In the genomic region with DNA sequence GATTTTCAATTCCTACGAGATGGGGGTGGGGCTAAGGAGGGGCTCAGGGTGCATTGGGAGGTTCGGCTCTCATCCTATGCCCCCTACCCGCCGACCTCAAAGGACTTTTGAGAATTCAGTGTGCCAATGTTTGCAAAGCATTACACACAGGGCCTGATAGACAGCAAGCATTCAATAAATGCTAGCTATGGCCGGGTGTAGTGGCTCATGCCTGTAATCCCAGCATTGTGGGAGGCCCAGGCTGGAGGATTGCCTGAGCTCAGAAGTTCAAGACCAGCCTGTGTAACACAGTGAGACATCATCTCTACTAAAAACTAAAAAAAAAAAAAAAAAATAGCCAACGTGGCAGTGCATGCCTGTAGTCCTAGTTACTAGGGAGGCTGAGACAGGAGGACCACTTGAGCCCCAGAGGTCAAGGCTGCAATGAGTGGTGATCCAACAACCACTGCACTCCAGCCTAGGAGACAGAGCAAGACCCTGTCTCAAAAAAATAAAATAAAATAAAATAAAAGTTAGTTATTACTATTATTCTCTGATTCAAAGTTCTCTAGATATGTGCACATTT, we compare ENCODE assay signal across 17 cellular contexts. TPM values are rescaled to one million over a fixed set of nuclear protein-coding genes. Genes with fewer than 3 reads are reported as not detected.
DNase-seq lines count a peak whose midpoint lies in the region; ATAC-seq and TF ChIP-seq lines count a peak whose summit lies in the region.
"Had no signal": no experiment of that assay in that cellular context is flagged by ENCODE, and none has a peak within 500 bp of the region (broad histone marks: within the 10 kb centered on the region; RNA-seq: fewer than 3 reads in every experiment).

No MANE protein-coding gene starts in this region.

- H2AK9ac ChIP-seq in IMR-90 (replicated peaks; ENCODE audit: low read depth, low read length, poor library complexity) = peak overlapping the region; percentile 50

- H2BK20ac ChIP-seq in IMR-90 (ENCODE audit: low read depth, low read length) = peak overlapping the region; percentile 75

- H3K9me3 ChIP-seq in IMR-90 (ENCODE audit: control insufficient read depth, insufficient read depth, low read length) (no peaks in the 10 kb centered on the region), colonic mucosa (no peaks in the 10 kb centered on the region), right lobe of liver (no peaks in the 10 kb centered on the region), transverse colon (no peaks in the 10 kb centered on the region)

- H3K14ac ChIP-seq in IMR-90 (replicated peaks; ENCODE audit: low read depth, low read length) = peak overlapping the region; percentile 90

- H2AK5ac ChIP-seq in IMR-90 (ENCODE audit: low read depth, low read length) = peak overlapping the region; percentile 94

- H3K27me3 ChIP-seq in IMR-90 (ENCODE audit: control insufficient read depth, insufficient read depth, low read length) (no peaks in the 10 kb centered on the region), colonic mucosa (no peaks in the 10 kb centered on the region), right lobe of liver (no peaks in the 10 kb centered on the region), transverse colon (peaks cover 8% of the 10 kb centered on the region)

- peaks cover 2 to 4% (median 2%) of the 10 kb centered on the region in 3 donors for H3K4me1 Mint-ChIP-seq in T-cell

- peak overlapping the region; percentile 36 for H3K27ac ChIP-seq in IMR-90 (ENCODE audit: insufficient read depth, low read length)
- H3K27ac ChIP-seq in colonic mucosa = peak overlapping the region; percentile 80
- peak overlapping the region in 2 of 3 donors; percentile 83 to 90 for H3K27ac ChIP-seq in right lobe of liver
- H3K27ac ChIP-seq in transverse colon = peak overlapping the region; percentile 83 to 95 (median 90)

- peaks cover 0 to 3% of the 10 kb centered on the region in 2 donors for H3K27me3 Mint-ChIP-seq in T-cell

- TF ChIP-seq RAD21 in IMR-90 (IDR thresholded peaks at IDR 0.05; ENCODE audit: low read length) = no peak

- H3K23ac ChIP-seq in IMR-90 (ENCODE audit: low read depth, low read length) = 0 out of 2 replicates have a peak overlapping the region, but pooled peaks have one; percentile 8

- H3K56ac ChIP-seq in IMR-90 (ENCODE audit: extremely low read depth, insufficient read depth, low read length) = no peak overlapping the region

- no peak for TF ChIP-seq EP300 in transverse colon (IDR thresholded peaks at IDR 0.05; ENCODE audit: low read depth)

- no peak overlapping the region for H3K4me2 ChIP-seq in IMR-90 (ENCODE audit: low read depth, low read length)

- intact Hi-C loops in IMR-90 (cut with micrococcal nuclease) = no loop called here
- intact Hi-C loops in colonic mucosa (cut with DNase I) = loop anchor here (10.0 kb wide), 1 partner anchor 201 kb away; no protein-coding TSS in a partner anchor
- intact Hi-C loops in right lobe of liver (cut with DNase I) = no loop called here
- intact Hi-C loops in transverse colon (cut with DNase I; ENCODE audit: low total_unique reads) = no loop called here

- peak overlapping the region; percentile 71 for H2BK5ac ChIP-seq in IMR-90 (ENCODE audit: low read depth, low read length, poor library complexity, severe bottlenecking)

- dilution Hi-C loops in IMR-90 (cut with HindIII; ENCODE audit: low sequenced_read_pairs, unreplicated experiment) = no loop called here

- H2BK15ac ChIP-seq in IMR-90 (ENCODE audit: low read depth, low read length) = peak overlapping the region; percentile 95

- H2AFZ ChIP-seq in IMR-90 (replicated peaks; ENCODE audit: low read length, poor library complexity) = peak overlapping the region; percentile 61

- no peak overlapping the region for H3K4me3 Mint-ChIP-seq in T-cell
- H3K4me3 Mint-ChIP-seq: CD8-positive, alpha-beta memory T cell had no signal

- H3K36me3 Mint-ChIP-seq in T-cell = no peaks in the 10 kb centered on the region
- H3K36me3 Mint-ChIP-seq: CD8-positive, alpha-beta memory T cell had no signal

- H3K4me1 ChIP-seq in IMR-90 (ENCODE audit: control insufficient read depth, insufficient read depth, low read length) (peaks cover 12% of the 10 kb centered on the region), colonic mucosa (peaks cover 5% of the 10 kb centered on the region), right lobe of liver (peaks cover 0 to 38% (median 16%) of the 10 kb centered on the region in 4 donors), transverse colon (peaks cover 0 to 68% (median 28%) of the 10 kb centered on the region in 4 donors)

- no peaks in the 10 kb centered on the region; a peak in 1 of 4 replicates for H3K79me1 ChIP-seq in IMR-90 (ENCODE audit: low read depth in 1 of 2, low read length in 2 of 2)

- H3K36me3 ChIP-seq in IMR-90 (ENCODE audit: control insufficient read depth, insufficient read depth, low read length) (no peaks in the 10 kb centered on the region), colonic mucosa (no peaks in the 10 kb centered on the region), right lobe of liver (peaks cover 0 to under 1% (median 0%) of the 10 kb centered on the region in 4 donors), transverse colon (no peaks in the 10 kb centered on the region)

- WGBS in IMR-90 (ENCODE audit: extremely low coverage in 2 of 2, insufficient read length in 1 of 2), 2 experiments = 96% methylated on average over 3 of the region's 6 CpGs; no CpG with 5 or more reads in 1 of the 2 experiments
- WGBS in right lobe of liver (ENCODE audit: insufficient coverage, low coverage, low lambda C conversion rate, missing lambda C conversion rate) = 25% methylated on average over 6 of the region's 6 CpGs
- 63 to 67% methylated on average over 5 to 6 of the region's 6 CpGs for WGBS in transverse colon (ENCODE audit: low coverage in 1 of 2), 2 donors

- CTCF ChIA-PET in IMR-90 (lab: Yijun Ruan, JAX) = no interaction called here
- CTCF ChIA-PET in T-cell (lab: Charles Lee) = interaction anchor here (0.6 to 6.5 kb wide), 3 partner anchors 52 to 60 kb away, joined by 3 to 199 read pairs (median 6); no protein-coding TSS in a partner anchor

- H3K4me3 ChIP-seq in IMR-90 (ENCODE audit: insufficient read depth, low read depth, low read length) (no peak overlapping the region), colonic mucosa (no peak overlapping the region), right lobe of liver (no peak overlapping the region), transverse colon (no peak overlapping the region)
- H3K4me3 ChIP-seq: K562 had no signal

- in situ Hi-C loops in IMR-90 (cut with MboI; ENCODE audit: low sequenced_read_pairs) = loop anchor here (25.0 kb wide), 1 partner anchor 213 kb away; no protein-coding TSS in a partner anchor
- in situ Hi-C loops in transverse colon (cut with MboI; ENCODE audit: low pct_ligation_motif_present in 1 of 4, low pct_unique_long_range_greater_than_20kb in 1 of 4, low sequenced_read_pairs in 3 of 4) = loop anchor here in 1 of 4 donors (25.0 kb wide), 1 partner anchor 188 kb away; no protein-coding TSS in a partner anchor

- BruUV-seq in IMR-90 (replicated peaks; lab: Mats Ljungman, UMichigan) = no TSS peak

- peak overlapping the region; percentile 90 for H4K91ac ChIP-seq in IMR-90 (ENCODE audit: insufficient read depth, low read depth, low read length)

- no peak for TF ChIP-seq POLR2A in IMR-90 (IDR thresholded peaks at IDR 0.05; ENCODE audit: low read depth, low read length)
- no peak for TF ChIP-seq POLR2A in right lobe of liver (IDR thresholded peaks at IDR 0.05)
- no peak for TF ChIP-seq POLR2A in transverse colon (IDR thresholded peaks at IDR 0.05)

- no peak for TF ChIP-seq CTCF in IMR-90 (conservative IDR thresholded peaks at IDR 0.05; ENCODE audit: low read depth, low read length)
- no peak for TF ChIP-seq CTCF in colonic mucosa (IDR thresholded peaks at IDR 0.05)
- no peak for TF ChIP-seq CTCF in right lobe of liver (IDR thresholded peaks at IDR 0.05)
- no peak for TF ChIP-seq CTCF in transverse colon (IDR thresholded peaks at IDR 0.05)

- ATAC-seq in IMR-90 (ENCODE audit: low read depth) (no peak), right lobe of liver (peak in 1 of 4 donors; percentile 5), GM21619 (IDR thresholded peaks at IDR 0.05; ENCODE audit: unreplicated experiment) (no peak), T-cell (replicated peaks in 1 of 4) (no peak), HG03045 (IDR thresholded peaks at IDR 0.05; ENCODE audit: unreplicated experiment) (no peak)
- ATAC-seq: K562 had no signal

- DNase-seq in IMR-90 (no peak), colonic mucosa (no peak), right lobe of liver (no peak), transverse colon (no peak), T-cell (no peak)
- DNase-seq: CD8-positive, alpha-beta memory T cell; NCI-H1048; NCI-H146; NCI-H2107; NCI-H226; NCI-H526 treated with DMSO at 0.1 percent for 48 hours; OCI-M1; SHP77 had no signal

- H3K9me1 ChIP-seq in IMR-90 (ENCODE audit: insufficient read depth, low read length) = peaks cover 15% of the 10 kb centered on the region

- H4K20me1 ChIP-seq in IMR-90 (ENCODE audit: insufficient read depth, low read length) = no peaks in the 10 kb centered on the region

- no peaks in the 10 kb centered on the region for H3K9me3 Mint-ChIP-seq in T-cell

- H4K5ac ChIP-seq in IMR-90 (ENCODE audit: low read depth, low read length) = peak overlapping the region; percentile 66; the same call in 1 of the 2 replicates

- H4K8ac ChIP-seq in IMR-90 (ENCODE audit: low read depth in 2 of 2, low read length in 2 of 2) = peak overlapping the region; percentile 81

- peak overlapping the region; percentile 88 for H3K4ac ChIP-seq in IMR-90 (ENCODE audit: low read depth, low read length)

- peak overlapping the region; percentile 86 for H2BK120ac ChIP-seq in IMR-90 (ENCODE audit: low read depth, low read length)

- H3K18ac ChIP-seq in IMR-90 (ENCODE audit: low read depth, low read length) = peak overlapping the region; percentile 75; the same call in 1 of the 2 replicates

- H3K9ac ChIP-seq in IMR-90 (ENCODE audit: low read depth, low read length) (no peak overlapping the region), colonic mucosa (ENCODE audit: low read depth in 2 of 2, low read length in 2 of 2) (peak overlapping the region in 1 of 2 donors; percentile 81)

- POLR2A ChIA-PET in IMR-90 (lab: Charles Lee; ENCODE audit: unreplicated experiment) = no interaction called here
- POLR2A ChIA-PET in T-cell (lab: Charles Lee) = no interaction called here

- H3K27ac Mint-ChIP-seq in T-cell = no peak overlapping the region
- H3K27ac Mint-ChIP-seq: CD8-positive, alpha-beta memory T cell had no signal

RNA-seq across cellular contexts. Expression of a gene that starts 1.9 kb away (rescaled TPM):
- total RNA-seq in IMR-90 (2012; rRNA removed) (not detected in 2 replicates), colonic mucosa (10 to 100 TPM; 65.6 to 78.0 TPM), right lobe of liver (10 to 100 TPM in 5 of 6 experiments, 1 to 10 TPM in 1; 9.8 to 19.4 (median 15.6) TPM), transverse colon (100 to 1,000 TPM in 3 of 4 donors, 10 to 100 TPM in 1; 96.1 to 210 (median 145) TPM), T-cell (under 1 TPM in 2 of 5 donors, not detected in 3; 0.25 to 0.30 TPM)
- not detected in 2 replicates for polyA plus RNA-seq in IMR-90 (2012; rRNA removed)
- 0.02 TPM in 1 of 2 replicates, not detected in the other for polyA plus RNA-seq in IMR-90 (2012; cell fraction: cytosol; rRNA removed)
- 0.12 TPM in 1 of 2 replicates, not detected in the other for polyA plus RNA-seq in IMR-90 (2012; cell fraction: nucleus; rRNA removed; ENCODE audit: low replicate concordance)
- total RNA-seq: CD8-positive, alpha-beta memory T cell had no signal
- polyA plus RNA-seq: BJ; CD8-positive, alpha-beta memory T cell; K562 had no signal

RNA-seq across cellular contexts. Expression of a gene that starts 27.2 kb away (rescaled TPM):
- total RNA-seq in IMR-90 (2012; rRNA removed) (1.6 and 1.9 TPM in 2 replicates), colonic mucosa (10 to 100 TPM; 76.4 to 99.5 TPM), right lobe of liver (10 to 100 TPM; 24.1 to 95.6 (median 31.3) TPM), transverse colon (100 to 1,000 TPM in 1 of 4 donors, 10 to 100 TPM in 3; 43.8 to 181 (median 69.5) TPM), T-cell (100 to 1,000 TPM in 1 of 5 donors, 10 to 100 TPM in 4; 18.7 to 103 (median 19.4) TPM)
- polyA plus RNA-seq in IMR-90 (2012; rRNA removed) = 24.1 and 26.0 TPM in 2 replicates
- polyA plus RNA-seq in IMR-90 (2012; cell fraction: cytosol; rRNA removed) = 26.7 and 52.5 TPM in 2 replicates
- polyA plus RNA-seq in IMR-90 (2012; cell fraction: nucleus; rRNA removed; ENCODE audit: low replicate concordance) = 76.1 and 110 TPM in 2 replicates

RNA-seq across cellular contexts. Expression of a gene that starts 33.1 kb away (rescaled TPM):
- total RNA-seq in IMR-90 (2012; rRNA removed) = 2.3 and 2.8 TPM in 2 replicates
- polyA plus RNA-seq in IMR-90 (2012; rRNA removed) = 27.5 and 35.7 TPM in 2 replicates
- polyA plus RNA-seq in IMR-90 (2012; cell fraction: cytosol; rRNA removed) = 50.8 and 71.8 TPM in 2 replicates
- polyA plus RNA-seq in IMR-90 (2012; cell fraction: nucleus; rRNA removed; ENCODE audit: low replicate concordance) = 52.3 and 108 TPM in 2 replicates
- total RNA-seq in colonic mucosa = 10 to 100 TPM; 15.1 to 20.7 TPM
- total RNA-seq in right lobe of liver = 10 to 100 TPM; 26.5 to 48.3 (median 32.7) TPM
- 10 to 100 TPM in 3 of 4 donors, 1 to 10 TPM in 1; 7.9 to 95.1 (median 23.1) TPM for total RNA-seq in transverse colon
- total RNA-seq in T-cell = 1 to 10 TPM in 1 of 5 donors, under 1 TPM in 3, not detected in 1; 0.39 to 1.0 (median 0.87) TPM
- total RNA-seq: CD8-positive, alpha-beta memory T cell had no signal
- polyA plus RNA-seq: CD8-positive, alpha-beta memory T cell had no signal

Comparison
In these comparisons a context has a peak if more than half of its experiments do, and no peak if none do; other contexts are left out.
1. H3K27ac ChIP-seq: peak in every context shown above with its lines; median percentile 90 in transverse colon; 86 in right lobe of liver; 80 in colonic mucosa; 36 in IMR-90.
2. RNA of a gene that starts 1.9 kb away (total RNA-seq): 96.1 to 210 TPM in transverse colon, 65.6 to 78.0 TPM in colonic mucosa and 9.8 to 19.4 TPM in right lobe of liver; 0.25 to 0.30 TPM in T-cell and not detected in IMR-90; every median in the first group is over 4 times any median in the second.